ENCODE assay signal across 9 cellular contexts in genomic region chr9:13279284-13280162, GRCh38. TPM values are rescaled to one million over a fixed set of nuclear protein-coding genes. Genes with fewer than 3 reads are reported as not detected.
DNase-seq lines count a peak whose midpoint lies in the region; ATAC-seq and TF ChIP-seq lines count a peak whose summit lies in the region.
"Had no signal": no experiment of that assay in that cellular context is flagged by ENCODE, and none has a peak within 500 bp of the region (broad histone marks: within the 10 kb centered on the region; RNA-seq: fewer than 3 reads in every experiment).

A gene with protein sequence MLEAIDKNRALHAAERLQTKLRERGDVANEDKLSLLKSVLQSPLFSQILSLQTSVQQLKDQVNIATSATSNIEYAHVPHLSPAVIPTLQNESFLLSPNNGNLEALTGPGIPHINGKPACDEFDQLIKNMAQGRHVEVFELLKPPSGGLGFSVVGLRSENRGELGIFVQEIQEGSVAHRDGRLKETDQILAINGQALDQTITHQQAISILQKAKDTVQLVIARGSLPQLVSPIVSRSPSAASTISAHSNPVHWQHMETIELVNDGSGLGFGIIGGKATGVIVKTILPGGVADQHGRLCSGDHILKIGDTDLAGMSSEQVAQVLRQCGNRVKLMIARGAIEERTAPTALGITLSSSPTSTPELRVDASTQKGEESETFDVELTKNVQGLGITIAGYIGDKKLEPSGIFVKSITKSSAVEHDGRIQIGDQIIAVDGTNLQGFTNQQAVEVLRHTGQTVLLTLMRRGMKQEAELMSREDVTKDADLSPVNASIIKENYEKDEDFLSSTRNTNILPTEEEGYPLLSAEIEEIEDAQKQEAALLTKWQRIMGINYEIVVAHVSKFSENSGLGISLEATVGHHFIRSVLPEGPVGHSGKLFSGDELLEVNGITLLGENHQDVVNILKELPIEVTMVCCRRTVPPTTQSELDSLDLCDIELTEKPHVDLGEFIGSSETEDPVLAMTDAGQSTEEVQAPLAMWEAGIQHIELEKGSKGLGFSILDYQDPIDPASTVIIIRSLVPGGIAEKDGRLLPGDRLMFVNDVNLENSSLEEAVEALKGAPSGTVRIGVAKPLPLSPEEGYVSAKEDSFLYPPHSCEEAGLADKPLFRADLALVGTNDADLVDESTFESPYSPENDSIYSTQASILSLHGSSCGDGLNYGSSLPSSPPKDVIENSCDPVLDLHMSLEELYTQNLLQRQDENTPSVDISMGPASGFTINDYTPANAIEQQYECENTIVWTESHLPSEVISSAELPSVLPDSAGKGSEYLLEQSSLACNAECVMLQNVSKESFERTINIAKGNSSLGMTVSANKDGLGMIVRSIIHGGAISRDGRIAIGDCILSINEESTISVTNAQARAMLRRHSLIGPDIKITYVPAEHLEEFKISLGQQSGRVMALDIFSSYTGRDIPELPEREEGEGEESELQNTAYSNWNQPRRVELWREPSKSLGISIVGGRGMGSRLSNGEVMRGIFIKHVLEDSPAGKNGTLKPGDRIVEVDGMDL (N-terminal part only) (minus strand): TSS chr9:13279692. CDS start chr9:13250315, 29,377 bp downstream.

- no peak for ATAC-seq in HG02588 (IDR thresholded peaks at IDR 0.05; ENCODE audit: unreplicated experiment)
- ATAC-seq in natural killer cell treated with Interleukin-12 subunit alpha and Interleukin-12 subunit beta and Interleukin-15 and Interleukin-18, amount 100 ng/mL, for 72 hours = no peak

- H3K27ac Mint-ChIP-seq in natural killer cell treated with Interleukin-12 subunit alpha and Interleukin-12 subunit beta and Interleukin-15 and Interleukin-18, amount 100 ng/mL, for 72 hours = no peak within 1 kb of the TSS
- H3K27ac Mint-ChIP-seq: CD4-positive, CD25-positive, alpha-beta regulatory T cell had no signal

- H3K27me3 ChIP-seq in SJCRH30 = no peaks in the 10 kb centered on the region
- H3K27me3 ChIP-seq in fibroblast of lung (ENCODE audit: control insufficient read depth, insufficient read depth, low read length) = no peaks in the 10 kb centered on the region
- H3K27me3 ChIP-seq in uterus = no peaks in the 10 kb centered on the region

- peaks cover 8% of the 10 kb centered on the region for H3K36me3 Mint-ChIP-seq in natural killer cell treated with Interleukin-12 subunit alpha and Interleukin-12 subunit beta and Interleukin-15 and Interleukin-18, amount 100 ng/mL, for 72 hours
- H3K36me3 Mint-ChIP-seq: CD4-positive, CD25-positive, alpha-beta regulatory T cell had no signal

- H4K20me1 ChIP-seq in fibroblast of lung (ENCODE audit: control insufficient read depth, extremely low read depth, insufficient read depth, low read length) = no peaks in the 10 kb centered on the region

- peak; percentile 59 to 71 for DNase-seq in NCI-H524 (lab: John Stamatoyannopoulos, UW)
- no peak for DNase-seq in NCI-H524 treated with DMSO at 0.1 percent for 48 hours (lab: John Stamatoyannopoulos, UW)
- peak; percentile 74 to 79 for DNase-seq in SJCRH30
- DNase-seq in fibroblast of lung (ENCODE audit: low read depth in 2 of 2) = peak; percentile 67 to 73
- peak; percentile 25 for DNase-seq in mucosa of gallbladder (ENCODE audit: low spot score)
- DNase-seq in uterus = peak; percentile 57 to 71
- DNase-seq in natural killer cell treated with Interleukin-12 subunit alpha and Interleukin-12 subunit beta and Interleukin-15 and Interleukin-18, amount 100 ng/mL, for 72 hours (ENCODE audit: low spot score) = no peak
- DNase-seq: CD4-positive, CD25-positive, alpha-beta regulatory T cell had no signal

- H3K9me3 Mint-ChIP-seq in natural killer cell treated with Interleukin-12 subunit alpha and Interleukin-12 subunit beta and Interleukin-15 and Interleukin-18, amount 100 ng/mL, for 72 hours = peaks cover 5% of the 10 kb centered on the region

- H3K9ac ChIP-seq in fibroblast of lung (ENCODE audit: insufficient read depth, low read length) = peak within 1 kb of the TSS; percentile 83

- peak within 1 kb of the TSS; percentile 96 for H3K27ac ChIP-seq in SJCRH30
- H3K27ac ChIP-seq in fibroblast of lung (ENCODE audit: insufficient read depth, low read length) = peak within 1 kb of the TSS; percentile 90
- peak within 1 kb of the TSS; percentile 96 to 98 for H3K27ac ChIP-seq in uterus

- H2AFZ ChIP-seq in fibroblast of lung (ENCODE audit: low read length) = peak within 1 kb of the TSS; percentile 92

- peaks cover 22% of the 10 kb centered on the region for H3K79me2 ChIP-seq in fibroblast of lung (ENCODE audit: control insufficient read depth, insufficient read depth, low read length)

- intact Hi-C loops in uterus (cut with DNase I; ENCODE audit: low total_unique reads) = no loop called here

- TF ChIP-seq POLR2A in uterus (IDR thresholded peaks at IDR 0.05) = peak; percentile 8 to 59

- H3K9me3 ChIP-seq in SJCRH30 (replicated peaks) = no peaks in the 10 kb centered on the region
- H3K9me3 ChIP-seq in fibroblast of lung (ENCODE audit: control insufficient read depth, insufficient read depth, low read depth, low read length) = no peaks in the 10 kb centered on the region
- no peaks in the 10 kb centered on the region for H3K9me3 ChIP-seq in uterus

- no peak for TF ChIP-seq CTCF in fibroblast of lung (conservative IDR thresholded peaks at IDR 0.05 in 1 of 2, IDR thresholded peaks at IDR 0.05 in 1 of 2; ENCODE audit: low read depth in 1 of 2, low read length in 2 of 2)
- TF ChIP-seq CTCF in uterus (IDR thresholded peaks at IDR 0.05) = peak in 2 of 4 experiments; percentile 17 to 24

- peaks cover 14 to 15% of the 10 kb centered on the region in 2 donors for H3K27me3 Mint-ChIP-seq in natural killer cell treated with Interleukin-12 subunit alpha and Interleukin-12 subunit beta and Interleukin-15 and Interleukin-18, amount 100 ng/mL, for 72 hours
- H3K27me3 Mint-ChIP-seq: CD4-positive, CD25-positive, alpha-beta regulatory T cell had no signal

- no peak within 1 kb of the TSS for H3K4me3 Mint-ChIP-seq in natural killer cell treated with Interleukin-12 subunit alpha and Interleukin-12 subunit beta and Interleukin-15 and Interleukin-18, amount 100 ng/mL, for 72 hours
- H3K4me3 Mint-ChIP-seq: CD4-positive, CD25-positive, alpha-beta regulatory T cell had no signal

- H3K4me3 ChIP-seq in SJCRH30 = peak within 1 kb of the TSS; percentile 98
- H3K4me3 ChIP-seq in fibroblast of lung (replicated peaks in 1 of 4; ENCODE audit: control extremely low read depth in 1 of 4, insufficient read depth in 1 of 4, low read depth in 3 of 4, low read length in 4 of 4) = peak within 1 kb of the TSS; percentile 79 to 83 (median 82)
- peak within 1 kb of the TSS; percentile 63 to 81 for H3K4me3 ChIP-seq in uterus

- H3K36me3 ChIP-seq in SJCRH30 (no peaks in the 10 kb centered on the region), fibroblast of lung (ENCODE audit: control insufficient read depth, insufficient read depth, low read length) (no peaks in the 10 kb centered on the region), uterus (no peaks in the 10 kb centered on the region)

- H3K4me2 ChIP-seq in fibroblast of lung (ENCODE audit: extremely low read depth, insufficient read depth, low read length) = peak within 1 kb of the TSS; percentile 86

- H3K4me1 ChIP-seq in SJCRH30 = peaks cover 27% of the 10 kb centered on the region
- peaks cover 2% of the 10 kb centered on the region for H3K4me1 ChIP-seq in fibroblast of lung (ENCODE audit: control insufficient read depth, extremely low read depth, insufficient read depth, low read length)
- H3K4me1 ChIP-seq in uterus = peaks cover 3 to 6% of the 10 kb centered on the region in 2 donors

- H3K4me1 Mint-ChIP-seq in natural killer cell treated with Interleukin-12 subunit alpha and Interleukin-12 subunit beta and Interleukin-15 and Interleukin-18, amount 100 ng/mL, for 72 hours (ENCODE audit: low read depth in 2 of 2) = no peaks in the 10 kb centered on the region
- H3K4me1 Mint-ChIP-seq: CD4-positive, CD25-positive, alpha-beta regulatory T cell had no signal

RNA-seq across cellular contexts. Expression of the gene that starts here (rescaled TPM):
- 34.4 and 39.6 TPM in 2 replicates for total RNA-seq in SJCRH30 (2014; rRNA removed; shearing (Covaris generic))
- 59.1 and 66.9 TPM in 2 replicates for total RNA-seq in fibroblast of lung
- polyA plus RNA-seq in fibroblast of lung = 21.7 and 28.9 TPM in 2 replicates
- 13.6 and 16.0 TPM in 2 replicates for polyA plus RNA-seq in fibroblast of lung (2012)
- 3.7 and 10.9 TPM in 2 replicates for polyA minus RNA-seq in fibroblast of lung (ENCODE audit: low replicate concordance)
- 28.8 TPM for total RNA-seq in mucosa of gallbladder
- 10 to 100 TPM; 52.9 to 84.6 (median 78.5) TPM for total RNA-seq in uterus
- total RNA-seq in natural killer cell treated with Interleukin-12 subunit alpha and Interleukin-12 subunit beta and Interleukin-15 and Interleukin-18, amount 100 ng/mL, for 72 hours = not detected
- polyA plus RNA-seq: CD4-positive, CD25-positive, alpha-beta regulatory T cell had no signal

Comparison
In these comparisons a context has a peak if more than half of its experiments do, and no peak if none do; other contexts are left out.
1. RNA of the gene that starts here (total RNA-seq): 52.9 to 84.6 TPM in uterus, 59.1 to 66.9 TPM in fibroblast of lung, 34.4 to 39.6 TPM in SJCRH30 and 28.8 TPM in mucosa of gallbladder (single experiment); not detected in natural killer cell treated with Interleukin-12 subunit alpha and Interleukin-12 subunit beta and Interleukin-15 and Interleukin-18, amount 100 ng/mL, for 72 hours; every median in the first group is over 10 times any median in the second.
2. DNase-seq: peak in NCI-H524 (2 of 2), SJCRH30 (2 of 2), fibroblast of lung (2 of 2), mucosa of gallbladder (single experiment) and uterus (2 of 2); none in NCI-H524 treated with DMSO at 0.1 percent for 48 hours (single experiment) and natural killer cell treated with Interleukin-12 subunit alpha and Interleukin-12 subunit beta and Interleukin-15 and Interleukin-18, amount 100 ng/mL, for 72 hours (single experiment).
3. Peak in every context shown above with its lines, with median percentiles within 50 percentile points of each other: H3K27ac ChIP-seq and H3K4me3 ChIP-seq.